In genomic region chr3:64150527-64151238, GRCh38 we compare ENCODE assay signal across 9 cellular contexts.
DNase-seq lines count a peak whose midpoint lies in the region; ATAC-seq and TF ChIP-seq lines count a peak whose summit lies in the region.
"Had no signal": no experiment of that assay in that cellular context is flagged by ENCODE, and none has a peak within 500 bp of the region (broad histone marks: within the 10 kb centered on the region; RNA-seq: fewer than 3 reads in every experiment).

No MANE protein-coding gene starts in this region.

- ATAC-seq in naive thymus-derived CD8-positive, alpha-beta T cell: no peak
- ATAC-seq in WTC11 (no peak), GM19035 (IDR thresholded peaks at IDR 0.05; ENCODE audit: unreplicated experiment) (no peak)

- H3K4me1 ChIP-seq in mammary epithelial cell (ENCODE audit: insufficient read depth, low read length) (peaks cover 17% of the 10 kb centered on the region), mucosa of stomach (ENCODE audit: control insufficient read depth, insufficient read depth, low read length) (peaks cover 18% of the 10 kb centered on the region), endodermal cell (ENCODE audit: control insufficient read depth, insufficient read depth, low read length) (no peaks in the 10 kb centered on the region)

- in situ Hi-C loops in mammary epithelial cell (cut with MboI; ENCODE audit: low sequenced_read_pairs in 2 of 2): no loop called here

- H3K9me3 ChIP-seq in mammary epithelial cell (replicated peaks; ENCODE audit: insufficient read depth, low read length): no peaks in the 10 kb centered on the region
- no peaks in the 10 kb centered on the region for H3K9me3 ChIP-seq in mucosa of stomach (ENCODE audit: control insufficient read depth, low read length)
- peaks cover 12% of the 10 kb centered on the region for H3K9me3 ChIP-seq in endodermal cell (ENCODE audit: control insufficient read depth, low read length)

- intact Hi-C loops in MCF 10A (cut with micrococcal nuclease) (no loop called here), mammary epithelial cell (cut with micrococcal nuclease) (no loop called here)

- H3K9me3 Mint-ChIP-seq in MCF 10A (ENCODE audit: unreplicated experiment) (no peaks in the 10 kb centered on the region), WTC11 (peaks cover 3% of the 10 kb centered on the region), endodermal cell (no peaks in the 10 kb centered on the region)
- H3K9me3 Mint-ChIP-seq in naive thymus-derived CD8-positive, alpha-beta T cell: peaks cover 0 to 3% (median 0%) of the 10 kb centered on the region in 9 donors

- 85% methylated on average over 12 of the region's 13 CpGs for WGBS in mammary epithelial cell (ENCODE audit: low coverage, missing lambda C conversion rate)
- 94 to 95% methylated on average over 11 to 13 of the region's 13 CpGs for WGBS in endodermal cell (ENCODE audit: insufficient coverage in 1 of 2, insufficient read length in 1 of 2), 2 experiments

- H3K4me2 ChIP-seq in mammary epithelial cell (ENCODE audit: insufficient read depth, low read depth, low read length): no peak overlapping the region

- peaks cover 30% of the 10 kb centered on the region for H3K36me3 Mint-ChIP-seq in MCF 10A (ENCODE audit: insufficient read depth, unreplicated experiment)
- H3K36me3 Mint-ChIP-seq in naive thymus-derived CD8-positive, alpha-beta T cell: no peaks in the 10 kb centered on the region
- H3K36me3 Mint-ChIP-seq in WTC11: peaks cover 7% of the 10 kb centered on the region
- H3K36me3 Mint-ChIP-seq in endodermal cell (ENCODE audit: low read depth): peaks cover 48% of the 10 kb centered on the region

- no peaks in the 10 kb centered on the region for H3K79me2 ChIP-seq in mammary epithelial cell (ENCODE audit: insufficient read depth, low read length)

- H2AFZ ChIP-seq in mammary epithelial cell (ENCODE audit: low read depth, low read length): no peak overlapping the region

- H3K9ac ChIP-seq in mammary epithelial cell (ENCODE audit: insufficient read depth, low read length) (no peak overlapping the region), mucosa of stomach (ENCODE audit: low read length) (peak overlapping the region; percentile 41), endodermal cell (ENCODE audit: extremely low read depth, low read length, poor library complexity, severe bottlenecking) (no peak overlapping the region)
- H3K9ac ChIP-seq: BLaER1 had no signal

- CTCF ChIA-PET in MCF 10A (lab: Yijun Ruan, JAX) (interaction anchor here (0.6 kb wide), 1 partner anchor 380 kb away, joined by 3 read pairs; no protein-coding TSS in a partner anchor), mammary epithelial cell (lab: Charles Lee; ENCODE audit: low non-redundant PET) (no interaction called here), WTC11 (lab: Charles Lee) (no interaction called here)

- POLR2A ChIA-PET in MCF 10A (lab: Yijun Ruan, JAX): interaction anchor here (0.6 to 2.1 kb wide), 2 partner anchors 8 to 16 kb away, joined by 4 to 7 read pairs; no protein-coding TSS in a partner anchor
- POLR2A ChIA-PET in naive thymus-derived CD8-positive, alpha-beta T cell (lab: Charles Lee): no interaction called here
- POLR2A ChIA-PET in WTC11 (lab: Charles Lee): no interaction called here

- BruUV-seq in MCF 10A (replicated peaks; lab: Mats Ljungman, UMichigan) (no TSS peak), mammary epithelial cell (replicated peaks; lab: Mats Ljungman, UMichigan) (no TSS peak)

- DNase-seq in MCF 10A (ENCODE audit: unreplicated experiment): no peak
- DNase-seq in mammary epithelial cell: no peak
- no peak for DNase-seq in naive thymus-derived CD8-positive, alpha-beta T cell
- DNase-seq in WTC11 (ENCODE audit: low spot score): no peak
- DNase-seq in endodermal cell: no peak

- peak overlapping the region; percentile 23 for H3K4me3 Mint-ChIP-seq in MCF 10A (ENCODE audit: unreplicated experiment)
- no peak overlapping the region for H3K4me3 Mint-ChIP-seq in naive thymus-derived CD8-positive, alpha-beta T cell
- no peak overlapping the region for H3K4me3 Mint-ChIP-seq in WTC11
- H3K4me3 Mint-ChIP-seq in endodermal cell: no peak overlapping the region

- TF ChIP-seq CTCF in MCF 10A (IDR thresholded peaks at IDR 0.05; ENCODE audit: unreplicated experiment): no peak
- no peak for TF ChIP-seq CTCF in mammary epithelial cell (conservative IDR thresholded peaks at IDR 0.05 in 1 of 2, IDR thresholded peaks at IDR 0.05 in 1 of 2; ENCODE audit: extremely low read depth in 1 of 2, insufficient read depth in 1 of 2, low read depth in 1 of 2, low read length in 2 of 2)
- no peak for TF ChIP-seq CTCF in WTC11 (IDR thresholded peaks at IDR 0.05)
- no peak for TF ChIP-seq CTCF in endodermal cell (conservative IDR thresholded peaks at IDR 0.05)

- H3K27ac Mint-ChIP-seq in MCF 10A (ENCODE audit: low read depth, unreplicated experiment) (peak overlapping the region; percentile 43), WTC11 (no peak overlapping the region), endodermal cell (no peak overlapping the region)
- H3K27ac Mint-ChIP-seq in naive thymus-derived CD8-positive, alpha-beta T cell: no peak overlapping the region

- dilution Hi-C loops in mammary epithelial cell (cut with HindIII; ENCODE audit: low sequenced_read_pairs): no loop called here

- H3K4me3 ChIP-seq in mammary epithelial cell (replicated peaks in 1 of 3; ENCODE audit: insufficient read depth in 1 of 3, low read depth in 2 of 3, low read length in 3 of 3) (no peak overlapping the region), mucosa of stomach (ENCODE audit: low read length) (no peak overlapping the region), endodermal cell (ENCODE audit: low read length) (no peak overlapping the region)
- H3K4me3 ChIP-seq: BLaER1 had no signal

- no peaks in the 10 kb centered on the region for H3K27me3 ChIP-seq in mammary epithelial cell (ENCODE audit: insufficient read depth, low read length)
- no peaks in the 10 kb centered on the region for H3K27me3 ChIP-seq in mucosa of stomach (ENCODE audit: control insufficient read depth, insufficient read depth, low read length)
- H3K27me3 ChIP-seq in endodermal cell (ENCODE audit: control insufficient read depth, insufficient read depth, low read length, poor library complexity, severe bottlenecking): no peaks in the 10 kb centered on the region
- H3K27me3 ChIP-seq: BLaER1 had no signal

- no peaks in the 10 kb centered on the region for H4K20me1 ChIP-seq in mammary epithelial cell (ENCODE audit: insufficient read depth, low read length)
- H4K20me1 ChIP-seq: BLaER1 had no signal

- H3K36me3 ChIP-seq in mammary epithelial cell (ENCODE audit: insufficient read depth, low read length) (peaks cover 21% of the 10 kb centered on the region), mucosa of stomach (ENCODE audit: control insufficient read depth, insufficient read depth, low read length) (no peaks in the 10 kb centered on the region), endodermal cell (ENCODE audit: control insufficient read depth, insufficient read depth, low read length) (peaks cover 20% of the 10 kb centered on the region)
- H3K36me3 ChIP-seq: BLaER1 had no signal

- no peaks in the 10 kb centered on the region for H3K27me3 Mint-ChIP-seq in MCF 10A (ENCODE audit: insufficient read depth, unreplicated experiment)
- H3K27me3 Mint-ChIP-seq in naive thymus-derived CD8-positive, alpha-beta T cell: peaks cover 6 to 25% (median 14%) of the 10 kb centered on the region in 5 donors
- H3K27me3 Mint-ChIP-seq in WTC11 (ENCODE audit: low read depth): no peaks in the 10 kb centered on the region
- H3K27me3 Mint-ChIP-seq in endodermal cell (ENCODE audit: insufficient read depth): no peaks in the 10 kb centered on the region

- H3K4me1 Mint-ChIP-seq in MCF 10A (ENCODE audit: insufficient read depth, unreplicated experiment): peaks cover 21% of the 10 kb centered on the region
- H3K4me1 Mint-ChIP-seq in naive thymus-derived CD8-positive, alpha-beta T cell: no peaks in the 10 kb centered on the region
- H3K4me1 Mint-ChIP-seq in WTC11: peaks cover 9% of the 10 kb centered on the region
- peaks cover 4% of the 10 kb centered on the region for H3K4me1 Mint-ChIP-seq in endodermal cell

- H3K27ac ChIP-seq in mammary epithelial cell (ENCODE audit: insufficient read depth, low read depth, low read length) (no peak overlapping the region), cingulate gyrus (ENCODE audit: low read depth, low read length) (peak overlapping the region; percentile 22), endodermal cell (ENCODE audit: low read depth, low read length) (no peak overlapping the region)
- H3K27ac ChIP-seq: BLaER1 had no signal

TF ChIP-seq in WTC11, 78 proteins besides CTCF, POLR2A, EP300 and RAD21 (continues in another document):
- no peak for TF ChIP-seq HMGXB4 (CRISPR knock-in tag; IDR thresholded peaks at IDR 0.05)
- no peak for TF ChIP-seq GTF2I (CRISPR knock-in tag; conservative IDR thresholded peaks at IDR 0.05)
- no peak for TF ChIP-seq JUN (CRISPR knock-in tag; IDR thresholded peaks at IDR 0.05)
- no peak for TF ChIP-seq RORB (CRISPR knock-in tag; IDR thresholded peaks at IDR 0.05)
- no peak for TF ChIP-seq ATF3 (CRISPR knock-in tag; conservative IDR thresholded peaks at IDR 0.05)
- TF ChIP-seq ZNF138 (CRISPR knock-in tag; conservative IDR thresholded peaks at IDR 0.05): no peak
